In genomic region chr10:14192746-14193145, GRCh38 we compare ENCODE assay signal across 1 cellular context.
TF ChIP-seq lines count a peak whose summit lies in the region.

No MANE protein-coding gene starts in this region.

TF ChIP-seq in HepG2, 621 proteins besides CTCF, POLR2A, EP300 and RAD21 (continued from another document):
- TF ChIP-seq TEF (CRISPR knock-in tag; IDR thresholded peaks at IDR 0.05), result no peak
- TF ChIP-seq NR2F6 (IDR thresholded peaks at IDR 0.05), result 0 out of 2 replicates have a peak, but pooled peaks have one; percentile 33
- TF ChIP-seq NR2F6 (CRISPR knock-in tag; IDR thresholded peaks at IDR 0.05), result no peak
- TF ChIP-seq HHEX (CRISPR knock-in tag; IDR thresholded peaks at IDR 0.05), result peak; percentile 86
- no peak for TF ChIP-seq HOXA3 (CRISPR knock-in tag; IDR thresholded peaks at IDR 0.05)
- peak; percentile 49 for TF ChIP-seq FOXA3 (CRISPR knock-in tag; IDR thresholded peaks at IDR 0.05)
- no peak for TF ChIP-seq GATAD2A (CRISPR knock-in tag; IDR thresholded peaks at IDR 0.05)
- TF ChIP-seq TCF7 (IDR thresholded peaks at IDR 0.05; ENCODE audit: low read depth), result peak; percentile 43
- TF ChIP-seq ZNF800 (CRISPR knock-in tag; IDR thresholded peaks at IDR 0.05), result no peak
- TF ChIP-seq MXD4 (CRISPR knock-in tag; IDR thresholded peaks at IDR 0.05), result no peak
